Comparison of ENCODE assay signal across 1 cellular context in the genomic region with DNA sequence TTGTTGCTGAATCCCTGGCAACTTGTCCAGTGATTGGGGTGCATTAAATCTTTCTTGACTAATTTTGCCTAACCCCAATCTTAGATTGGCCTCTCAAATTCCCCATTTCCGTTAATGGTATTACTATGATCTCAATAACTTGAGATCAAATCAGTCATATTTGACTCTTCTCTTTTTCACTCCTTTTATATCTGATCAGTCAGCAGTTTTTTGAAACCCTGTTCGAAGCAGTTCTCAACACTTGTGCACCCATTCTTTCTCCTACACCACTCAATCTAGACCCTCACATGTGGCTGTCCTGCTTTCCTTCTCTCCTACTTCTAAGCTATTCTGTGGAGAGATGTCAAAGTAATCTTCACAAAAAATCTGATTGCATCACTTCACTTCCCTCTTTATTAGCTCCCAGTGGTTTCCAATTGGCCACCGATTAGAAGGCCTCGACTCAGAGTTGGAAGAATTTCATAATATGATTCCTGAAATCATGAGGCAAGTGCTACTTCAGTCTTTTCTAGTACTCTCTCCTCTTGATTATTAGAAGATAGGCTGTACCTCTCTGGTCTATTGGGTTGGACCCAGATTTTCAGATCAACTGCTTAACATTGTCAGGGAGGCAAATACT.
TF ChIP-seq lines count a peak whose summit lies in the region.

No MANE protein-coding gene starts in this region.

TF ChIP-seq in K562, 482 proteins besides CTCF, POLR2A, EP300 and RAD21 (continued from another document):
- TF ChIP-seq XRCC5 (IDR thresholded peaks at IDR 0.05; ENCODE audit: low read depth, low read length) (no peak), HNRNPUL1 (IDR thresholded peaks at IDR 0.05; ENCODE audit: low read length) (no peak), ZNF124 (CRISPR knock-in tag; IDR thresholded peaks at IDR 0.05) (no peak), CEBPG (CRISPR knock-in tag; IDR thresholded peaks at IDR 0.05) (no peak), CEBPG (tag; conservative IDR thresholded peaks at IDR 0.05 in 1 of 2, IDR thresholded peaks at IDR 0.05 in 1 of 2) (peak in 1 of 2 experiments; percentile 49; a peak in 2 of 4 replicates), ZNF184 (CRISPR knock-in tag; IDR thresholded peaks at IDR 0.05) (no peak), MAFG (tag; conservative IDR thresholded peaks at IDR 0.05) (peak; percentile 68), CUX1 (CRISPR knock-in tag; IDR thresholded peaks at IDR 0.05) (no peak), CBX2 (IDR thresholded peaks at IDR 0.05; ENCODE audit: insufficient read depth, low read length, poor library complexity, severe bottlenecking) (no peak), ZNF212 (CRISPR knock-in tag; IDR thresholded peaks at IDR 0.05) (no peak), MAFF (IDR thresholded peaks at IDR 0.05; ENCODE audit: low read length) (peak; percentile 57), OTX1 (CRISPR knock-in tag; IDR thresholded peaks at IDR 0.05) (no peak), PCBP1 (IDR thresholded peaks at IDR 0.05; ENCODE audit: low read depth, low read length, poor library complexity, severe bottlenecking) (no peak), FOXK2 (conservative IDR thresholded peaks at IDR 0.05 in 1 of 2, IDR thresholded peaks at IDR 0.05 in 1 of 2; ENCODE audit: low read depth in 2 of 2) (no peak), ESRRB (CRISPR knock-in tag; IDR thresholded peaks at IDR 0.05; ENCODE audit: borderline replicate concordance) (no peak), C11orf30 (IDR thresholded peaks at IDR 0.05; ENCODE audit: low read depth) (peak; percentile 33; the same call in 1 of the 2 replicates), EP400 (IDR thresholded peaks at IDR 0.05) (no peak), ZNF316 (IDR thresholded peaks at IDR 0.05) (peak; percentile 88), MAFK (IDR thresholded peaks at IDR 0.05; ENCODE audit: low read length) (peak; percentile 31; the same call in 1 of the 2 replicates), TAF9B (IDR thresholded peaks at IDR 0.05; ENCODE audit: partially characterized antibody) (no peak), HOMEZ (CRISPR knock-in tag; IDR thresholded peaks at IDR 0.05) (no peak)
